Comparison of ENCODE assay signal across 1 cellular context in the genomic region with DNA sequence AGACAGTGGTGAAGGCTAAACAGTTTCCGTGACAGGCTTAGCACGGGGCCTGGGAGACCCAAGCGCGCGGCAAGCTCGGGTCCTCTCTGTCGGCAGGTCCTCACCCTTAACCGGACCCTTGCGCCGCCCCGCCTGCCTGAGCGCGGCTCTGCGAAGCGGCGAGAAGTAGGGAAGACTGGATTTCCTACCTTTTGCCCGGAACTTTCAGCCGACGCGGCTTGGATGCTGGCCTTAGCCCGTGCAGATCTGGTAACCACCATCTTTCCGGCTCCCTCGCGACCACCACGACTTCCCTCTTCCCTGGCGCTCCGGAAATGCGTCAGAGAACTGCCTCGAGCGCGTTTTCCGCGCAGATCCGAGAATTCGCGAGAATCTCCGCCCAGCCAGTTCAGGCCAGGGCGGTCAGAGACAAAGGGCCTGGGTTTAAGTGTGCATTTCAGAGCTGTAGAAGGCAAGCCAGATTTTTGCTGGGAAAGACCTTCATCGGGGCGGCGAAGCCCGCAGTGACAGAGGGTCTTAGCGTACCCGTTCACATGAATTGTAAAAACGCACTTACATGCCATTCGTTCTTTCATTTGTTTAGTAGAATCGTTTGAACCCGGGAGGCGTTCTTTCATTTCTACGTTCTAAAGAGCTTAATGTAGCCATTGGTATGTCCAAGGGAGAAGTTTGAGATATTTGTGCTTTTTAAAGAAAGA.
A peak's percentile ranks its signal among the peaks of the same experiment; 100 is the strongest.
TF ChIP-seq lines count a peak whose summit lies in the region.

A gene with protein sequence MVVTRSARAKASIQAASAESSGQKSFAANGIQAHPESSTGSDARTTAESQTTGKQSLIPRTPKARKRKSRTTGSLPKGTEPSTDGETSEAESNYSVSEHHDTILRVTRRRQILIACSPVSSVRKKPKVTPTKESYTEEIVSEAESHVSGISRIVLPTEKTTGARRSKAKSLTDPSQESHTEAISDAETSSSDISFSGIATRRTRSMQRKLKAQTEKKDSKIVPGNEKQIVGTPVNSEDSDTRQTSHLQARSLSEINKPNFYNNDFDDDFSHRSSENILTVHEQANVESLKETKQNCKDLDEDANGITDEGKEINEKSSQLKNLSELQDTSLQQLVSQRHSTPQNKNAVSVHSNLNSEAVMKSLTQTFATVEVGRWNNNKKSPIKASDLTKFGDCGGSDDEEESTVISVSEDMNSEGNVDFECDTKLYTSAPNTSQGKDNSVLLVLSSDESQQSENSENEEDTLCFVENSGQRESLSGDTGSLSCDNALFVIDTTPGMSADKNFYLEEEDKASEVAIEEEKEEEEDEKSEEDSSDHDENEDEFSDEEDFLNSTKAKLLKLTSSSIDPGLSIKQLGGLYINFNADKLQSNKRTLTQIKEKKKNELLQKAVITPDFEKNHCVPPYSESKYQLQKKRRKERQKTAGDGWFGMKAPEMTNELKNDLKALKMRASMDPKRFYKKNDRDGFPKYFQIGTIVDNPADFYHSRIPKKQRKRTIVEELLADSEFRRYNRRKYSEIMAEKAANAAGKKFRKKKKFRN (minus strand): TSS at position 318 of the 698 bp plus-strand sequence. CDS start 58 bp downstream, at position 260.

TF ChIP-seq in HepG2, 621 proteins besides CTCF, POLR2A, EP300 and RAD21 (continued from another document and continues in another):
- no peak for TF ChIP-seq ADNP (CRISPR knock-in tag; IDR thresholded peaks at IDR 0.05)
- TF ChIP-seq ZNF883 (CRISPR knock-in tag; IDR thresholded peaks at IDR 0.05; ENCODE audit: not compliant biosample characterization): peak; percentile 86
- no peak for TF ChIP-seq NCOR1 (IDR thresholded peaks at IDR 0.05; ENCODE audit: borderline replicate concordance, low read length)
- TF ChIP-seq ZNF296 (CRISPR knock-in tag; conservative IDR thresholded peaks at IDR 0.05): no peak
- TF ChIP-seq TARDBP (CRISPR knock-in tag; IDR thresholded peaks at IDR 0.05): peak; percentile 95
- TF ChIP-seq NKX3-1 (CRISPR knock-in tag; IDR thresholded peaks at IDR 0.05): no peak
- TF ChIP-seq, protein P1, sequence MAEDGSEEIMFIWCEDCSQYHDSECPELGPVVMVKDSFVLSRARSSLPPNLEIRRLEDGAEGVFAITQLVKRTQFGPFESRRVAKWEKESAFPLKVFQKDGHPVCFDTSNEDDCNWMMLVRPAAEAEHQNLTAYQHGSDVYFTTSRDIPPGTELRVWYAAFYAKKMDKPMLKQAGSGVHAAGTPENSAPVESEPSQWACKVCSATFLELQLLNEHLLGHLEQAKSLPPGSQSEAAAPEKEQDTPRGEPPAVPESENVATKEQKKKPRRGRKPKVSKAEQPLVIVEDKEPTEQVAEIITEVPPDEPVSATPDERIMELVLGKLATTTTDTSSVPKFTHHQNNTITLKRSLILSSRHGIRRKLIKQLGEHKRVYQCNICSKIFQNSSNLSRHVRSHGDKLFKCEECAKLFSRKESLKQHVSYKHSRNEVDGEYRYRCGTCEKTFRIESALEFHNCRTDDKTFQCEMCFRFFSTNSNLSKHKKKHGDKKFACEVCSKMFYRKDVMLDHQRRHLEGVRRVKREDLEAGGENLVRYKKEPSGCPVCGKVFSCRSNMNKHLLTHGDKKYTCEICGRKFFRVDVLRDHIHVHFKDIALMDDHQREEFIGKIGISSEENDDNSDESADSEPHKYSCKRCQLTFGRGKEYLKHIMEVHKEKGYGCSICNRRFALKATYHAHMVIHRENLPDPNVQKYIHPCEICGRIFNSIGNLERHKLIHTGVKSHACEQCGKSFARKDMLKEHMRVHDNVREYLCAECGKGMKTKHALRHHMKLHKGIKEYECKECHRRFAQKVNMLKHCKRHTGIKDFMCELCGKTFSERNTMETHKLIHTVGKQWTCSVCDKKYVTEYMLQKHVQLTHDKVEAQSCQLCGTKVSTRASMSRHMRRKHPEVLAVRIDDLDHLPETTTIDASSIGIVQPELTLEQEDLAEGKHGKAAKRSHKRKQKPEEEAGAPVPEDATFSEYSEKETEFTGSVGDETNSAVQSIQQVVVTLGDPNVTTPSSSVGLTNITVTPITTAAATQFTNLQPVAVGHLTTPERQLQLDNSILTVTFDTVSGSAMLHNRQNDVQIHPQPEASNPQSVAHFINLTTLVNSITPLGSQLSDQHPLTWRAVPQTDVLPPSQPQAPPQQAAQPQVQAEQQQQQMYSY (CRISPR knock-in tag; IDR thresholded peaks at IDR 0.05): no peak
- TF ChIP-seq, protein P2, sequence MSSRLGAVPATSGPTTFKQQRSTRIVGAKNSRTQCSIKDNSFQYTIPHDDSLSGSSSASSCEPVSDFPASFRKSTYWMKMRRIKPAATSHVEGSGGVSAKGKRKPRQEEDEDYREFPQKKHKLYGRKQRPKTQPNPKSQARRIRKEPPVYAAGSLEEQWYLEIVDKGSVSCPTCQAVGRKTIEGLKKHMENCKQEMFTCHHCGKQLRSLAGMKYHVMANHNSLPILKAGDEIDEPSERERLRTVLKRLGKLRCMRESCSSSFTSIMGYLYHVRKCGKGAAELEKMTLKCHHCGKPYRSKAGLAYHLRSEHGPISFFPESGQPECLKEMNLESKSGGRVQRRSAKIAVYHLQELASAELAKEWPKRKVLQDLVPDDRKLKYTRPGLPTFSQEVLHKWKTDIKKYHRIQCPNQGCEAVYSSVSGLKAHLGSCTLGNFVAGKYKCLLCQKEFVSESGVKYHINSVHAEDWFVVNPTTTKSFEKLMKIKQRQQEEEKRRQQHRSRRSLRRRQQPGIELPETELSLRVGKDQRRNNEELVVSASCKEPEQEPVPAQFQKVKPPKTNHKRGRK (CRISPR knock-in tag; IDR thresholded peaks at IDR 0.05): no peak
- no peak for TF ChIP-seq GTF3A (CRISPR knock-in tag; conservative IDR thresholded peaks at IDR 0.05)
- no peak for TF ChIP-seq ZNF558 (CRISPR knock-in tag; IDR thresholded peaks at IDR 0.05; ENCODE audit: borderline replicate concordance)
- TF ChIP-seq HMG20A (CRISPR knock-in tag; IDR thresholded peaks at IDR 0.05; ENCODE audit: borderline replicate concordance): no peak; the same call in 1 of the 2 replicates
- TF ChIP-seq, protein P3, sequence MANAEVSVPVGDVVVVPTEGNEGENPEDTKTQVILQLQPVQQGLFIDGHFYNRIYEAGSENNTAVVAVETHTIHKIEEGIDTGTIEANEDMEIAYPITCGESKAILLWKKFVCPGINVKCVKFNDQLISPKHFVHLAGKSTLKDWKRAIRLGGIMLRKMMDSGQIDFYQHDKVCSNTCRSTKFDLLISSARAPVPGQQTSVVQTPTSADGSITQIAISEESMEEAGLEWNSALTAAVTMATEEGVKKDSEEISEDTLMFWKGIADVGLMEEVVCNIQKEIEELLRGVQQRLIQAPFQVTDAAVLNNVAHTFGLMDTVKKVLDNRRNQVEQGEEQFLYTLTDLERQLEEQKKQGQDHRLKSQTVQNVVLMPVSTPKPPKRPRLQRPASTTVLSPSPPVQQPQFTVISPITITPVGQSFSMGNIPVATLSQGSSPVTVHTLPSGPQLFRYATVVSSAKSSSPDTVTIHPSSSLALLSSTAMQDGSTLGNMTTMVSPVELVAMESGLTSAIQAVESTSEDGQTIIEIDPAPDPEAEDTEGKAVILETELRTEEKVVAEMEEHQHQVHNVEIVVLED (CRISPR knock-in tag; IDR thresholded peaks at IDR 0.05; ENCODE audit: borderline replicate concordance): peak; percentile 85; the same call in 1 of the 2 replicates
- 0 out of 2 replicates have a peak, but pooled peaks have one; percentile 29 for TF ChIP-seq BORCS8-MEF2B (CRISPR knock-in tag; IDR thresholded peaks at IDR 0.05)
- TF ChIP-seq, protein P4, sequence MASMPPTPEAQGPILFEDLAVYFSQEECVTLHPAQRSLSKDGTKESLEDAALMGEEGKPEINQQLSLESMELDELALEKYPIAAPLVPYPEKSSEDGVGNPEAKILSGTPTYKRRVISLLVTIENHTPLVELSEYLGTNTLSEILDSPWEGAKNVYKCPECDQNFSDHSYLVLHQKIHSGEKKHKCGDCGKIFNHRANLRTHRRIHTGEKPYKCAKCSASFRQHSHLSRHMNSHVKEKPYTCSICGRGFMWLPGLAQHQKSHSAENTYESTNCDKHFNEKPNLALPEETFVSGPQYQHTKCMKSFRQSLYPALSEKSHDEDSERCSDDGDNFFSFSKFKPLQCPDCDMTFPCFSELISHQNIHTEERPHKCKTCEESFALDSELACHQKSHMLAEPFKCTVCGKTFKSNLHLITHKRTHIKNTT (CRISPR knock-in tag; IDR thresholded peaks at IDR 0.05): no peak
- TF ChIP-seq ZNF724P (CRISPR knock-in tag; IDR thresholded peaks at IDR 0.05; ENCODE audit: borderline replicate concordance): peak; percentile 55; the same call in 1 of the 2 replicates
- TF ChIP-seq, protein P5, sequence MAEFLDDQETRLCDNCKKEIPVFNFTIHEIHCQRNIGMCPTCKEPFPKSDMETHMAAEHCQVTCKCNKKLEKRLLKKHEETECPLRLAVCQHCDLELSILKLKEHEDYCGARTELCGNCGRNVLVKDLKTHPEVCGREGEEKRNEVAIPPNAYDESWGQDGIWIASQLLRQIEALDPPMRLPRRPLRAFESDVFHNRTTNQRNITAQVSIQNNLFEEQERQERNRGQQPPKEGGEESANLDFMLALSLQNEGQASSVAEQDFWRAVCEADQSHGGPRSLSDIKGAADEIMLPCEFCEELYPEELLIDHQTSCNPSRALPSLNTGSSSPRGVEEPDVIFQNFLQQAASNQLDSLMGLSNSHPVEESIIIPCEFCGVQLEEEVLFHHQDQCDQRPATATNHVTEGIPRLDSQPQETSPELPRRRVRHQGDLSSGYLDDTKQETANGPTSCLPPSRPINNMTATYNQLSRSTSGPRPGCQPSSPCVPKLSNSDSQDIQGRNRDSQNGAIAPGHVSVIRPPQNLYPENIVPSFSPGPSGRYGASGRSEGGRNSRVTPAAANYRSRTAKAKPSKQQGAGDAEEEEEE (CRISPR knock-in tag; IDR thresholded peaks at IDR 0.05; ENCODE audit: borderline replicate concordance): no peak
- TF ChIP-seq ELF4 (CRISPR knock-in tag; IDR thresholded peaks at IDR 0.05; ENCODE audit: borderline replicate concordance): 0 out of 2 replicates have a peak, but pooled peaks have one; percentile 78
- TF ChIP-seq TBP (CRISPR knock-in tag; IDR thresholded peaks at IDR 0.05): peak; percentile 33; the same call in 1 of the 2 replicates
- TF ChIP-seq RXRA (CRISPR knock-in tag; IDR thresholded peaks at IDR 0.05): peak; percentile 65
- no peak for TF ChIP-seq ZNF354B (CRISPR knock-in tag; IDR thresholded peaks at IDR 0.05)
- 0 out of 2 replicates have a peak, but pooled peaks have one; percentile 66 for TF ChIP-seq ZNF33B (CRISPR knock-in tag; IDR thresholded peaks at IDR 0.05)
- TF ChIP-seq ZFAT (CRISPR knock-in tag; conservative IDR thresholded peaks at IDR 0.05): peak; percentile 85
- peak; percentile 52 for TF ChIP-seq XRCC5 (optimal IDR thresholded peaks at IDR 0.05; ENCODE audit: low read length)
- TF ChIP-seq, protein P6, sequence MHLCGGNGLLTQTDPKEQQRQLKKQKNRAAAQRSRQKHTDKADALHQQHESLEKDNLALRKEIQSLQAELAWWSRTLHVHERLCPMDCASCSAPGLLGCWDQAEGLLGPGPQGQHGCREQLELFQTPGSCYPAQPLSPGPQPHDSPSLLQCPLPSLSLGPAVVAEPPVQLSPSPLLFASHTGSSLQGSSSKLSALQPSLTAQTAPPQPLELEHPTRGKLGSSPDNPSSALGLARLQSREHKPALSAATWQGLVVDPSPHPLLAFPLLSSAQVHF (CRISPR knock-in tag; IDR thresholded peaks at IDR 0.05): no peak
- TF ChIP-seq JUNB (CRISPR knock-in tag; IDR thresholded peaks at IDR 0.05; ENCODE audit: borderline replicate concordance): no peak
- TF ChIP-seq, protein P7, sequence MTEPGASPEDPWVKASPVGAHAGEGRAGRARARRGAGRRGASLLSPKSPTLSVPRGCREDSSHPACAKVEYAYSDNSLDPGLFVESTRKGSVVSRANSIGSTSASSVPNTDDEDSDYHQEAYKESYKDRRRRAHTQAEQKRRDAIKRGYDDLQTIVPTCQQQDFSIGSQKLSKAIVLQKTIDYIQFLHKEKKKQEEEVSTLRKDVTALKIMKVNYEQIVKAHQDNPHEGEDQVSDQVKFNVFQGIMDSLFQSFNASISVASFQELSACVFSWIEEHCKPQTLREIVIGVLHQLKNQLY (CRISPR knock-in tag; IDR thresholded peaks at IDR 0.05): no peak
- TF ChIP-seq SCMH1 (CRISPR knock-in tag; IDR thresholded peaks at IDR 0.05; ENCODE audit: borderline replicate concordance): no peak
- TF ChIP-seq ZNF274 (CRISPR knock-in tag; IDR thresholded peaks at IDR 0.05): peak; percentile 79; the same call in 1 of the 2 replicates
- TF ChIP-seq, protein P8, sequence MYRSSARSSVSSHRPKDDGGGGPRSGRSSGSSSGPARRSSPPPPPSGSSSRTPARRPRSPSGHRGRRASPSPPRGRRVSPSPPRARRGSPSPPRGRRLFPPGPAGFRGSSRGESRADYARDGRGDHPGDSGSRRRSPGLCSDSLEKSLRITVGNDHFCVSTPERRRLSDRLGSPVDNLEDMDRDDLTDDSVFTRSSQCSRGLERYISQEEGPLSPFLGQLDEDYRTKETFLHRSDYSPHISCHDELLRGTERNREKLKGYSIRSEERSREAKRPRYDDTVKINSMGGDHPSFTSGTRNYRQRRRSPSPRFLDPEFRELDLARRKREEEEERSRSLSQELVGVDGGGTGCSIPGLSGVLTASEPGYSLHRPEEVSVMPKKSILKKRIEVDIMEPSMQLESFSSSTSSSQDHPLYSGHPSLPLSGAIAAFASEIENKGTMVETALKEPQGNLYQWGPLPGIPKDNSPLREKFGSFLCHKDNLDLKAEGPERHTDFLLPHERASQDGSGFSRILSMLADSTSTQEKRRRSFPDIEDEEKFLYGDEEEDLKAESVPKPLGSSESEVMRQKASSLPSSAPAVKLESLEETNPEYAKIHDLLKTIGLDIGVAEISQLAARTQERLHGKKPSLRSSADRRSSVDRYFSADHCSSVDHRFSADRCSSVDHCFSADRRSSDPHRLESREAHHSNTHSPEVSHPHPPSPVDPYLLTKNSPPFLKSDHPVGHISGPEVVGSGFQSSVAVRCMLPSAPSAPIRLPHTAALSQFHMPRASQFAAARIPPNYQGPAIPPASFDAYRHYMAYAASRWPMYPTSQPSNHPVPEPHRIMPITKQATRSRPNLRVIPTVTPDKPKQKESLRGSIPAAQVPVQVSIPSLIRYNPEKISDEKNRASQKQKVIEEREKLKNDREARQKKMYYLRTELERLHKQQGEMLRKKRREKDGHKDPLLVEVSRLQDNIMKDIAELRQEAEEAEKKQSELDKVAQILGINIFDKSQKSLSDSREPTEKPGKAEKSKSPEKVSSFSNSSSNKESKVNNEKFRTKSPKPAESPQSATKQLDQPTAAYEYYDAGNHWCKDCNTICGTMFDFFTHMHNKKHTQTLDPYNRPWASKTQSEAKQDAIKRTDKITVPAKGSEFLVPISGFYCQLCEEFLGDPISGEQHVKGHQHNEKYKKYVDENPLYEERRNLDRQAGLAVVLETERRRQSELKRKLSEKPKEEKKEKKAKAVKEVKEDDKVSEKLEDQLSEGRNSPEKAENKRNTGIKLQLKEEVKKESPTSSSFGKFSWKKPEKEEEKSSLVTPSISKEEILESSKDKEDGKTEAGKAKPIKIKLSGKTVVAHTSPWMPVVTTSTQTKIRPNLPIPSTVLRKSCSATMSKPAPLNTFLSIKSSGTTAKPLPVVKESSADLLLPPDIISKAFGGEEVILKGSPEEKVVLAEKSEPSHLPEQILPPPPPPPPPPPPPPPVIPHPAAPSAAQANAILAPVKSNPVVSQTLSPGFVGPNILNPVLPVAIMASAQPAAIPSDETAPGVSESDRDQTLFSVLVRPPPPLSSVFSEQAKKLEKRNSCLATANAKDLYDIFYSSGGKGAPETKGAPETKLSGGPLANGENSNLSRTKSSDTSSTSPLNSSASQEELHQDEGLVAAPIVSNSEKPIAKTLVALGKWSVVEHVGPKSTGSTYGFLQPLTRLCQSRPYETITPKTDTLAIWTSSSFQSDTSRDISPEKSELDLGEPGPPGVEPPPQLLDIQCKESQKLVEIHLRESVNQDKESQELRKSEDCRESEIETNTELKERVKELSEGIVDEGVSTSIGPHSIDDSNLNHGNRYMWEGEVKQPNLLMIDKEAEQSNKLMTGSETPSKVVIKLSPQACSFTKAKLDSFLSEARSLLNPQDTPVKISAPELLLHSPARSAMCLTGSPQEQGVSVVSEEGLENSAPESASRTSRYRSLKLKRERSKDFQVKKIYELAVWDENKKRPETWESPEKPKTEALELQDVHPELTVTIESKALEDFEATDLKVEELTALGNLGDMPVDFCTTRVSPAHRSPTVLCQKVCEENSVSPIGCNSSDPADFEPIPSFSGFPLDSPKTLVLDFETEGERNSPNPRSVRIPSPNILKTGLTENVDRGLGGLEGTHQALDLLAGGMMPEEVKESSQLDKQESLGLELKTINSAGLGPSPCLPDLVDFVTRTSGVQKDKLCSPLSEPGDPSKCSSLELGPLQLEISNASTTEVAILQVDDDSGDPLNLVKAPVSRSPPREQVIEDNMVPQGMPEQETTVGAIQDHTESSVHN (CRISPR knock-in tag; IDR thresholded peaks at IDR 0.05): peak; percentile 25; the same call in 1 of the 2 replicates
